23 cellular contexts compared by ENCODE assay signal in the genomic region with DNA sequence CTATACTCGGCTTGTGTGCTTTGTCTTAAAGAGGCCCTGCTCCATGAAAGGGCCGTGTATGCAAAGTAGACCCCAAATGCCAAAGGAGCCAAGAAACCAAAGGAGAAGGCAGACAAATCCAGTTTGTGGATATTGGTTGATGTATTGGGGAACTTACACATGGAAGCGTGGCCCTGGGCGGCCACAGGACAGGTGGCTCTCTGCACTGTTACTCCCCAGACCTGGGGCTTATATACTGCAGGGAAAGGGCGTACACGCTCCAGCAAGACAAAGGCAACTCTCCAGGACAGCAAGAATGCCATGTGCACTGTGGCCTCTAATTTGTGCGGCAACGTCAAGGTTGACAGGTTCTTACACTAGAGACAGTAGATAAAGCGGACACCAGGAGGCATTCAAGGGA. TPM values are rescaled to one million over a fixed set of nuclear protein-coding genes. Genes with fewer than 3 reads are reported as not detected.
"Had no signal": no experiment of that assay in that cellular context is flagged by ENCODE, and none has a peak within 500 bp of the region (broad histone marks: within the 10 kb centered on the region; RNA-seq: fewer than 3 reads in every experiment).

No MANE protein-coding gene starts in this region.

- H3K27me3 Mint-ChIP-seq: activated T-cell treated with anti-CD3 and anti-CD28 coated beads, Interleukin-2, amount 50 U/mL, for 24 hours; naive thymus-derived CD8-positive, alpha-beta T cell had no signal

- H3K36me3 Mint-ChIP-seq: mesothelial cell of epicardium; naive thymus-derived CD8-positive, alpha-beta T cell had no signal

- ATAC-seq: activated T-helper 17 cell treated with anti-CD3 and anti-CD28 coated beads, Interleukin-2, amount 50 U/mL, for 72 hours; gastrocnemius medialis; heart left ventricle; left ventricle myocardium superior; naive thymus-derived CD8-positive, alpha-beta T cell; pancreas; right cardiac atrium; stimulated activated naive CD8-positive, alpha-beta T cell treated with anti-CD3 and anti-CD28 coated beads, Interleukin-15, amount 100 ng/mL, for 72 hours had no signal

- H3K9me3 ChIP-seq: esophagus squamous epithelium, gastrocnemius medialis, heart left ventricle, pancreas, tibial artery had no signal

- H3K4me3 Mint-ChIP-seq: activated T-cell treated with anti-CD3 and anti-CD28 coated beads, Interleukin-2, amount 50 U/mL, for 24 hours; activated T-helper 17 cell treated with anti-CD3 and anti-CD28 coated beads, Interleukin-2, amount 50 U/mL, for 72 hours; mesothelial cell of epicardium; naive thymus-derived CD8-positive, alpha-beta T cell; stimulated activated naive CD8-positive, alpha-beta T cell treated with anti-CD3 and anti-CD28 coated beads, Interleukin-15, amount 100 ng/mL, for 72 hours had no signal

- DNase-seq: activated CD4-positive, alpha-beta T cell treated with anti-CD3 and anti-CD28 coated beads for 4 hours; activated CD4-positive, alpha-beta T cell treated with anti-CD3 and anti-CD28 coated beads, Interleukin-2, amount 50 U/mL, for 48 hours; activated CD4-positive, CD25-positive, alpha-beta regulatory T cell; activated naive CD4-positive, alpha-beta T cell treated with Interleukin-2 at 50 U/mL for 16 hours; amygdala; cerebellar nuclear complex; esophagus squamous epithelium; gastrocnemius medialis; heart left ventricle; left ventricle myocardium superior; mammary epithelial cell; naive thymus-derived CD8-positive, alpha-beta T cell; pancreas; right cardiac atrium; stimulated activated CD4-positive, alpha-beta T cell treated with anti-CD3 and anti-CD28 coated beads, Interleukin-1b, Interleukin-23, amount 100 ng/mL, for 48 hours had no signal

- H3K27me3 ChIP-seq: esophagus squamous epithelium, gastrocnemius medialis, heart left ventricle, pancreas had no signal

- H3K9me3 Mint-ChIP-seq: activated T-cell treated with anti-CD3 and anti-CD28 coated beads, Interleukin-2, amount 50 U/mL, for 24 hours; activated T-helper 17 cell treated with anti-CD3 and anti-CD28 coated beads, Interleukin-2, amount 50 U/mL, for 72 hours; mesothelial cell of epicardium; naive thymus-derived CD8-positive, alpha-beta T cell; stimulated activated naive CD8-positive, alpha-beta T cell treated with anti-CD3 and anti-CD28 coated beads, Interleukin-15, amount 100 ng/mL, for 72 hours had no signal

- H3K4me3 ChIP-seq: coronary artery, esophagus squamous epithelium, gastrocnemius medialis, heart left ventricle, pancreas, skin epidermis, tibial artery had no signal

- H3K27ac Mint-ChIP-seq: activated T-cell treated with anti-CD3 and anti-CD28 coated beads, Interleukin-2, amount 50 U/mL, for 24 hours; activated T-helper 17 cell treated with anti-CD3 and anti-CD28 coated beads, Interleukin-2, amount 50 U/mL, for 72 hours; mesothelial cell of epicardium had no signal

- H3K36me3 ChIP-seq: esophagus squamous epithelium, gastrocnemius medialis, heart left ventricle, pancreas, tibial artery had no signal

- H3K4me1 ChIP-seq: tibial artery had no signal

- H3K27ac ChIP-seq: coronary artery, esophagus squamous epithelium, gastrocnemius medialis, heart left ventricle, pancreas, skin epidermis, tibial artery had no signal

RNA-seq across cellular contexts. Expression of a gene that starts 24.8 kb away (rescaled TPM):
- total RNA-seq: left ventricle myocardium superior; right cardiac atrium; T-helper 1 cell treated with Interleukin-12 subunit alpha and Interleukin-12 subunit beta and Interleukin-4 antibody, amounts not matched to agents 30 ng/mL and 1 ng/mL, for 36 hours had no signal
